39 cellular contexts compared by ENCODE assay signal in the genomic region with DNA sequence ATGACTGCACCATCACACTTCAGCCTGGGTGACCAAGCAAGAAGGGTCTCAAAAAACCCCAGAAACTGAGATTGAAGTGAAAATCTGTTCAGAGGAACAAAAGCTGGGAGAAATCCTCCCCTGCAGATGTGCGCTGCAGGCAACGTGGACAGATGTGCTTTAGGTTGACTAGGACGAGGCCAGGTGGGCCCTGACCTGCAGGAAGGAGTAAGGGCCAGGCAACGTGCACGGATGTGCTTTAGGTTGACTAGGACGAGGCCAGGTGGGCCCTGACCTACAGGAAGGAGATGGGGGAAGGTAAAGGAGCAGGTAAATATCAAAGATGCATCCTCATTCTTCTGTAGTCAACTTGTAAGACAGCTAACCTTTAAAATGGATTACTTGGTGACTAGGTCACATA. TPM values are rescaled to one million over a fixed set of nuclear protein-coding genes. Genes with fewer than 3 reads are reported as not detected.
"Had no signal": no experiment of that assay in that cellular context is flagged by ENCODE, and none has a peak within 500 bp of the region (broad histone marks: within the 10 kb centered on the region; RNA-seq: fewer than 3 reads in every experiment).

No MANE protein-coding gene starts in this region.

- H3K4me3 ChIP-seq: esophagus squamous epithelium, gastroesophageal sphincter had no signal

- H3K36me3 ChIP-seq: brain microvascular endothelial cell, esophagus squamous epithelium, gastroesophageal sphincter, WERI-Rb-1 had no signal

- H3K36me3 Mint-ChIP-seq: activated CD4-positive, alpha-beta memory T cell treated with anti-CD3 and anti-CD28 coated beads for 36 hours; activated CD8-positive, alpha-beta memory T cell treated with anti-CD3 and anti-CD28 coated beads, Interleukin-2, amount 10 ng/mL, durations not matched to agents 7 days and 5 days; activated naive CD8-positive, alpha-beta T cell had no signal

- DNase-seq: activated B cell treated with CpG ODN at 0.5 μM for 24 hours; activated CD4-positive, alpha-beta memory T cell treated with anti-CD3 and anti-CD28 coated beads for 36 hours; activated CD4-positive, alpha-beta T cell treated with anti-CD3 and anti-CD28 coated beads for 36 hours; activated CD4-positive, alpha-beta T cell treated with anti-CD3 and anti-CD28 coated beads, Interleukin-2, amount 10 ng/mL, durations not matched to agents 24 days and 14 days; activated CD4-positive, CD25-positive, alpha-beta regulatory T cell treated with anti-CD3 and anti-CD28 coated beads, Interleukin-2, amount 50 U/mL, for 72 hours; activated CD8-positive, alpha-beta memory T cell treated with anti-CD3 and anti-CD28 coated beads, Interleukin-2, amount 10 ng/mL, durations not matched to agents 7 days and 5 days; activated CD8-positive, alpha-beta memory T cell treated with anti-CD3 and anti-CD28 coated beads, Interleukin-2, amount 50 U/mL, for 4 hours; activated gamma-delta T cell treated with Interleukin-2 at 50 U/mL for 16 hours; activated naive CD4-positive, alpha-beta T cell treated with anti-CD3 and anti-CD28 coated beads, Interleukin-2, amount 50 U/mL, for 16 hours; activated naive CD4-positive, alpha-beta T cell treated with Interleukin-2 at 50 U/mL for 16 hours; activated T-cell treated with anti-CD3 and anti-CD28 coated beads, Interleukin-2, amount 50 U/mL, for 1 hour; activated T-cell treated with anti-CD3 and anti-CD28 coated beads, Interleukin-2, amount 50 U/mL, for 48 hours; amniotic stem cell; anterior cingulate cortex; brain microvascular endothelial cell; caudate nucleus; effector CD8-positive, alpha-beta T cell; esophagus squamous epithelium; foreskin melanocyte; T1000; WERI-Rb-1 had no signal

- H3K4me1 Mint-ChIP-seq: activated B cell treated with CpG ODN at 0.5 μM for 24 hours had no signal

- H3K27ac ChIP-seq: brain microvascular endothelial cell, epithelial cell of prostate, esophagus squamous epithelium, gastroesophageal sphincter, WERI-Rb-1 had no signal

- ATAC-seq: activated CD4-positive, alpha-beta T cell treated with anti-CD3 and anti-CD28 coated beads for 36 hours; activated CD8-positive, alpha-beta memory T cell treated with anti-CD3 and anti-CD28 coated beads, Interleukin-2, amount 10 ng/mL, durations not matched to agents 7 days and 5 days; activated CD8-positive, alpha-beta T cell treated with anti-CD3 and anti-CD28 coated beads, Interleukin-2, amount 10 ng/mL, durations not matched to agents 7 days and 5 days; gastroesophageal sphincter had no signal

- H3K4me3 Mint-ChIP-seq: activated B cell treated with CpG ODN at 0.5 μM for 24 hours; activated CD4-positive, alpha-beta memory T cell treated with anti-CD3 and anti-CD28 coated beads for 36 hours; activated CD4-positive, alpha-beta T cell treated with anti-CD3 and anti-CD28 coated beads for 36 hours; activated CD4-positive, alpha-beta T cell treated with anti-CD3 and anti-CD28 coated beads, Interleukin-2, amount 10 ng/mL, durations not matched to agents 24 days and 14 days; activated CD8-positive, alpha-beta memory T cell treated with anti-CD3 and anti-CD28 coated beads, Interleukin-2, amount 10 ng/mL, durations not matched to agents 7 days and 5 days; activated CD8-positive, alpha-beta T cell treated with anti-CD3 and anti-CD28 coated beads, Interleukin-2, amount 10 ng/mL, durations not matched to agents 7 days and 5 days; activated naive CD8-positive, alpha-beta T cell; activated T-helper 1 cell treated with anti-CD3 and anti-CD28 coated beads, Interleukin-12 subunit alpha, Interleukin-12 subunit beta, Interleukin-2, Interleukin-4 antibody, amounts not matched to agents 30 ng/mL and 10 ng/mL and 1 ng/mL, durations not matched to agents 14 hours and 24 hours and 36 hours had no signal

- H3K9me3 Mint-ChIP-seq: activated B cell treated with CpG ODN at 0.5 μM for 24 hours; activated CD4-positive, alpha-beta memory T cell treated with anti-CD3 and anti-CD28 coated beads for 36 hours; activated T-helper 1 cell treated with anti-CD3 and anti-CD28 coated beads, Interleukin-12 subunit alpha, Interleukin-12 subunit beta, Interleukin-2, Interleukin-4 antibody, amounts not matched to agents 30 ng/mL and 10 ng/mL and 1 ng/mL, durations not matched to agents 14 hours and 24 hours and 36 hours; activated T-helper 2 cell treated with anti-CD3 and anti-CD28 coated beads, Interferon-gamma antibody, Interleukin-2, Interleukin-4, amounts not matched to agents 10 μg/mL and 5 μg/mL and 100 μg/mL, durations not matched to agents 14 hours and 24 hours and 36 hours had no signal

- H3K27ac Mint-ChIP-seq: activated B cell treated with CpG ODN at 0.5 μM for 24 hours; activated CD4-positive, alpha-beta memory T cell treated with anti-CD3 and anti-CD28 coated beads for 36 hours; activated CD4-positive, alpha-beta T cell treated with anti-CD3 and anti-CD28 coated beads for 36 hours; activated CD4-positive, alpha-beta T cell treated with anti-CD3 and anti-CD28 coated beads, Interleukin-2, amount 10 ng/mL, durations not matched to agents 24 days and 14 days; activated CD8-positive, alpha-beta memory T cell treated with anti-CD3 and anti-CD28 coated beads, Interleukin-2, amount 10 ng/mL, durations not matched to agents 7 days and 5 days; activated CD8-positive, alpha-beta T cell treated with anti-CD3 and anti-CD28 coated beads, Interleukin-2, amount 10 ng/mL, durations not matched to agents 7 days and 5 days; activated naive CD8-positive, alpha-beta T cell; activated T-helper 1 cell treated with anti-CD3 and anti-CD28 coated beads, Interleukin-12 subunit alpha, Interleukin-12 subunit beta, Interleukin-2, Interleukin-4 antibody, amounts not matched to agents 30 ng/mL and 10 ng/mL and 1 ng/mL, durations not matched to agents 14 hours and 24 hours and 36 hours; activated T-helper 2 cell treated with anti-CD3 and anti-CD28 coated beads, Interferon-gamma antibody, Interleukin-2, Interleukin-4, amounts not matched to agents 10 μg/mL and 5 μg/mL and 100 μg/mL, durations not matched to agents 14 hours and 24 hours and 36 hours had no signal

- H3K9me3 ChIP-seq: esophagus squamous epithelium, gastroesophageal sphincter had no signal

- H3K4me1 ChIP-seq: esophagus squamous epithelium, gastroesophageal sphincter had no signal

RNA-seq across cellular contexts. Expression of a gene that starts 2.5 kb away (rescaled TPM):
- total RNA-seq: activated B cell treated with CpG ODN at 0.5 μM for 24 hours; activated CD4-positive, alpha-beta memory T cell treated with anti-CD3 and anti-CD28 coated beads for 36 hours; activated CD4-positive, alpha-beta T cell treated with anti-CD3 and anti-CD28 coated beads for 36 hours; activated CD4-positive, alpha-beta T cell treated with anti-CD3 and anti-CD28 coated beads, Interleukin-2, amount 10 ng/mL, durations not matched to agents 24 days and 14 days; activated CD8-positive, alpha-beta memory T cell treated with anti-CD3 and anti-CD28 coated beads for 36 hours; activated CD8-positive, alpha-beta memory T cell treated with anti-CD3 and anti-CD28 coated beads, Interleukin-2, amount 10 ng/mL, durations not matched to agents 7 days and 5 days; activated CD8-positive, alpha-beta T cell treated with anti-CD3 and anti-CD28 coated beads, Interleukin-2, amount 10 ng/mL, durations not matched to agents 7 days and 5 days; activated T-helper 1 cell treated with anti-CD3 and anti-CD28 coated beads, Interleukin-12 subunit alpha, Interleukin-12 subunit beta, Interleukin-2, Interleukin-4 antibody, amounts not matched to agents 30 ng/mL and 10 ng/mL and 1 ng/mL, durations not matched to agents 14 hours and 24 hours and 36 hours; activated T-helper 2 cell treated with anti-CD3 and anti-CD28 coated beads, Interferon-gamma antibody, Interleukin-2, Interleukin-4, amounts not matched to agents 10 μg/mL and 5 μg/mL and 100 μg/mL, durations not matched to agents 14 hours and 24 hours and 36 hours; astrocyte; bronchial epithelial cell; chondrocyte; dermis microvascular lymphatic vessel endothelial cell; endothelial cell of umbilical vein; esophagus squamous epithelium; fibroblast of lung; fibroblast of villous mesenchyme; gastroesophageal sphincter; T-helper 1 cell treated with Interleukin-12 subunit alpha and Interleukin-12 subunit beta and Interleukin-4 antibody, amounts not matched to agents 30 ng/mL and 1 ng/mL, for 36 hours; T-helper 2 cell treated with Interferon-gamma antibody and Interleukin-4, amounts not matched to agents 100 ng/mL and 5 ng/mL, for 36 hours had no signal
- polyA plus RNA-seq: adipose tissue, endothelial cell of umbilical vein, esophagus, fibroblast of lung had no signal

RNA-seq across cellular contexts. Expression of a gene that starts 12.5 kb away (rescaled TPM):
- total RNA-seq: activated B cell treated with CpG ODN at 0.5 μM for 24 hours; activated CD4-positive, alpha-beta memory T cell treated with anti-CD3 and anti-CD28 coated beads for 36 hours; activated CD4-positive, alpha-beta T cell treated with anti-CD3 and anti-CD28 coated beads for 36 hours; activated CD4-positive, alpha-beta T cell treated with anti-CD3 and anti-CD28 coated beads, Interleukin-2, amount 10 ng/mL, durations not matched to agents 24 days and 14 days; activated CD8-positive, alpha-beta memory T cell treated with anti-CD3 and anti-CD28 coated beads for 36 hours; activated CD8-positive, alpha-beta memory T cell treated with anti-CD3 and anti-CD28 coated beads, Interleukin-2, amount 10 ng/mL, durations not matched to agents 7 days and 5 days; activated CD8-positive, alpha-beta T cell treated with anti-CD3 and anti-CD28 coated beads, Interleukin-2, amount 10 ng/mL, durations not matched to agents 7 days and 5 days; activated T-helper 1 cell treated with anti-CD3 and anti-CD28 coated beads, Interleukin-12 subunit alpha, Interleukin-12 subunit beta, Interleukin-2, Interleukin-4 antibody, amounts not matched to agents 30 ng/mL and 10 ng/mL and 1 ng/mL, durations not matched to agents 14 hours and 24 hours and 36 hours; activated T-helper 2 cell treated with anti-CD3 and anti-CD28 coated beads, Interferon-gamma antibody, Interleukin-2, Interleukin-4, amounts not matched to agents 10 μg/mL and 5 μg/mL and 100 μg/mL, durations not matched to agents 14 hours and 24 hours and 36 hours; astrocyte; bronchial epithelial cell; chondrocyte; dermis microvascular lymphatic vessel endothelial cell; endothelial cell of umbilical vein; esophagus squamous epithelium; fibroblast of lung; fibroblast of villous mesenchyme; gastroesophageal sphincter; T-helper 1 cell treated with Interleukin-12 subunit alpha and Interleukin-12 subunit beta and Interleukin-4 antibody, amounts not matched to agents 30 ng/mL and 1 ng/mL, for 36 hours; T-helper 2 cell treated with Interferon-gamma antibody and Interleukin-4, amounts not matched to agents 100 ng/mL and 5 ng/mL, for 36 hours had no signal
- polyA plus RNA-seq: adipose tissue, endothelial cell of umbilical vein, esophagus, fibroblast of lung had no signal

RNA-seq across cellular contexts. Expression of a gene that starts 17.8 kb away (rescaled TPM):
- total RNA-seq: activated B cell treated with CpG ODN at 0.5 μM for 24 hours; activated CD4-positive, alpha-beta memory T cell treated with anti-CD3 and anti-CD28 coated beads for 36 hours; activated CD4-positive, alpha-beta T cell treated with anti-CD3 and anti-CD28 coated beads for 36 hours; activated CD4-positive, alpha-beta T cell treated with anti-CD3 and anti-CD28 coated beads, Interleukin-2, amount 10 ng/mL, durations not matched to agents 24 days and 14 days; activated CD8-positive, alpha-beta memory T cell treated with anti-CD3 and anti-CD28 coated beads for 36 hours; activated CD8-positive, alpha-beta memory T cell treated with anti-CD3 and anti-CD28 coated beads, Interleukin-2, amount 10 ng/mL, durations not matched to agents 7 days and 5 days; activated CD8-positive, alpha-beta T cell treated with anti-CD3 and anti-CD28 coated beads, Interleukin-2, amount 10 ng/mL, durations not matched to agents 7 days and 5 days; activated T-helper 1 cell treated with anti-CD3 and anti-CD28 coated beads, Interleukin-12 subunit alpha, Interleukin-12 subunit beta, Interleukin-2, Interleukin-4 antibody, amounts not matched to agents 30 ng/mL and 10 ng/mL and 1 ng/mL, durations not matched to agents 14 hours and 24 hours and 36 hours; activated T-helper 2 cell treated with anti-CD3 and anti-CD28 coated beads, Interferon-gamma antibody, Interleukin-2, Interleukin-4, amounts not matched to agents 10 μg/mL and 5 μg/mL and 100 μg/mL, durations not matched to agents 14 hours and 24 hours and 36 hours; astrocyte; bronchial epithelial cell; chondrocyte; dermis microvascular lymphatic vessel endothelial cell; endothelial cell of umbilical vein; esophagus squamous epithelium; fibroblast of lung; fibroblast of villous mesenchyme; gastroesophageal sphincter; T-helper 1 cell treated with Interleukin-12 subunit alpha and Interleukin-12 subunit beta and Interleukin-4 antibody, amounts not matched to agents 30 ng/mL and 1 ng/mL, for 36 hours; T-helper 2 cell treated with Interferon-gamma antibody and Interleukin-4, amounts not matched to agents 100 ng/mL and 5 ng/mL, for 36 hours had no signal
- polyA plus RNA-seq: endothelial cell of umbilical vein, esophagus, fibroblast of lung had no signal

RNA-seq across cellular contexts. Expression of a gene that starts 26.8 kb away (rescaled TPM):
- total RNA-seq: activated B cell treated with CpG ODN at 0.5 μM for 24 hours; activated CD4-positive, alpha-beta memory T cell treated with anti-CD3 and anti-CD28 coated beads for 36 hours; activated CD4-positive, alpha-beta T cell treated with anti-CD3 and anti-CD28 coated beads for 36 hours; activated CD4-positive, alpha-beta T cell treated with anti-CD3 and anti-CD28 coated beads, Interleukin-2, amount 10 ng/mL, durations not matched to agents 24 days and 14 days; activated CD8-positive, alpha-beta memory T cell treated with anti-CD3 and anti-CD28 coated beads for 36 hours; activated CD8-positive, alpha-beta memory T cell treated with anti-CD3 and anti-CD28 coated beads, Interleukin-2, amount 10 ng/mL, durations not matched to agents 7 days and 5 days; activated CD8-positive, alpha-beta T cell treated with anti-CD3 and anti-CD28 coated beads, Interleukin-2, amount 10 ng/mL, durations not matched to agents 7 days and 5 days; activated T-helper 1 cell treated with anti-CD3 and anti-CD28 coated beads, Interleukin-12 subunit alpha, Interleukin-12 subunit beta, Interleukin-2, Interleukin-4 antibody, amounts not matched to agents 30 ng/mL and 10 ng/mL and 1 ng/mL, durations not matched to agents 14 hours and 24 hours and 36 hours; activated T-helper 2 cell treated with anti-CD3 and anti-CD28 coated beads, Interferon-gamma antibody, Interleukin-2, Interleukin-4, amounts not matched to agents 10 μg/mL and 5 μg/mL and 100 μg/mL, durations not matched to agents 14 hours and 24 hours and 36 hours; astrocyte; bronchial epithelial cell; chondrocyte; dermis microvascular lymphatic vessel endothelial cell; endothelial cell of umbilical vein; esophagus squamous epithelium; fibroblast of lung; fibroblast of villous mesenchyme; gastroesophageal sphincter; T-helper 1 cell treated with Interleukin-12 subunit alpha and Interleukin-12 subunit beta and Interleukin-4 antibody, amounts not matched to agents 30 ng/mL and 1 ng/mL, for 36 hours; T-helper 2 cell treated with Interferon-gamma antibody and Interleukin-4, amounts not matched to agents 100 ng/mL and 5 ng/mL, for 36 hours had no signal
- polyA plus RNA-seq: adipose tissue, endothelial cell of umbilical vein, esophagus, fibroblast of lung had no signal

RNA-seq across cellular contexts. Expression of a gene that starts 26.9 kb away (rescaled TPM):
- total RNA-seq: activated B cell treated with CpG ODN at 0.5 μM for 24 hours; activated CD4-positive, alpha-beta memory T cell treated with anti-CD3 and anti-CD28 coated beads for 36 hours; activated CD4-positive, alpha-beta T cell treated with anti-CD3 and anti-CD28 coated beads for 36 hours; activated CD4-positive, alpha-beta T cell treated with anti-CD3 and anti-CD28 coated beads, Interleukin-2, amount 10 ng/mL, durations not matched to agents 24 days and 14 days; activated CD8-positive, alpha-beta memory T cell treated with anti-CD3 and anti-CD28 coated beads for 36 hours; activated CD8-positive, alpha-beta memory T cell treated with anti-CD3 and anti-CD28 coated beads, Interleukin-2, amount 10 ng/mL, durations not matched to agents 7 days and 5 days; activated CD8-positive, alpha-beta T cell treated with anti-CD3 and anti-CD28 coated beads, Interleukin-2, amount 10 ng/mL, durations not matched to agents 7 days and 5 days; activated T-helper 1 cell treated with anti-CD3 and anti-CD28 coated beads, Interleukin-12 subunit alpha, Interleukin-12 subunit beta, Interleukin-2, Interleukin-4 antibody, amounts not matched to agents 30 ng/mL and 10 ng/mL and 1 ng/mL, durations not matched to agents 14 hours and 24 hours and 36 hours; activated T-helper 2 cell treated with anti-CD3 and anti-CD28 coated beads, Interferon-gamma antibody, Interleukin-2, Interleukin-4, amounts not matched to agents 10 μg/mL and 5 μg/mL and 100 μg/mL, durations not matched to agents 14 hours and 24 hours and 36 hours; astrocyte; bronchial epithelial cell; endothelial cell of umbilical vein; esophagus squamous epithelium; fibroblast of lung; fibroblast of villous mesenchyme; gastroesophageal sphincter; T-helper 1 cell treated with Interleukin-12 subunit alpha and Interleukin-12 subunit beta and Interleukin-4 antibody, amounts not matched to agents 30 ng/mL and 1 ng/mL, for 36 hours; T-helper 2 cell treated with Interferon-gamma antibody and Interleukin-4, amounts not matched to agents 100 ng/mL and 5 ng/mL, for 36 hours had no signal
- polyA plus RNA-seq: fibroblast of lung had no signal
